Comparison of ENCODE assay signal across 1 cellular context in genomic region chr14:50311974-50312733, GRCh38.
TF ChIP-seq lines count a peak whose summit lies in the region.

Gene DMAC2L, plus strand, starts transcription at chr14:50312324. Its CDS starts 9,164 bp downstream, at chr14:50321488.
Gene L2HGDH, minus strand, starts transcription at chr14:50312229. Its CDS starts 79 bp downstream, at chr14:50312150.

TF ChIP-seq in HepG2, 621 proteins besides CTCF, POLR2A, EP300 and RAD21 (continued from another document and continues in another):
- TF ChIP-seq NFAT5 (CRISPR knock-in tag; IDR thresholded peaks at IDR 0.05) (peak; percentile 36; the same call in 1 of the 2 replicates), FOSL2 (CRISPR knock-in tag; IDR thresholded peaks at IDR 0.05) (peak; percentile 18; the same call in 1 of the 2 replicates), RBM39 (IDR thresholded peaks at IDR 0.05; ENCODE audit: low read depth, low read length, poor library complexity, severe bottlenecking) (peak; percentile 83), ZNF816 (CRISPR knock-in tag; IDR thresholded peaks at IDR 0.05; ENCODE audit: borderline replicate concordance) (peak; percentile 83; the same call in 1 of the 2 replicates), ZMAT5 (CRISPR knock-in tag; IDR thresholded peaks at IDR 0.05; ENCODE audit: borderline replicate concordance, low read depth) (no peak), SRF (IDR thresholded peaks at IDR 0.05; ENCODE audit: low read depth, low read length) (no peak), ZC3H13 (CRISPR knock-in tag; IDR thresholded peaks at IDR 0.05) (no peak), CHD2 (IDR thresholded peaks at IDR 0.05; ENCODE audit: low read depth, low read length) (no peak), ZNF687 (CRISPR knock-in tag; IDR thresholded peaks at IDR 0.05) (peak; percentile 98), NFRKB (IDR thresholded peaks at IDR 0.05) (no peak), PRPF4 (IDR thresholded peaks at IDR 0.05; ENCODE audit: low read depth, low read length, poor library complexity, severe bottlenecking) (no peak), SMYD3 (CRISPR knock-in tag; IDR thresholded peaks at IDR 0.05) (peak; percentile 59; the same call in 1 of the 2 replicates), CBX1 (IDR thresholded peaks at IDR 0.05; ENCODE audit: low read depth) (peak; percentile 41), ZC3H4 (CRISPR knock-in tag; IDR thresholded peaks at IDR 0.05; ENCODE audit: borderline replicate concordance) (no peak), KDM1A (CRISPR knock-in tag; IDR thresholded peaks at IDR 0.05) (no peak), NONO (IDR thresholded peaks at IDR 0.05) (no peak), NONO (CRISPR knock-in tag; conservative IDR thresholded peaks at IDR 0.05) (peak; percentile 89), ELF3 (CRISPR knock-in tag; IDR thresholded peaks at IDR 0.05) (peak; percentile 44), NFIC (IDR thresholded peaks at IDR 0.05; ENCODE audit: low read length) (no peak), JUN (CRISPR knock-in tag; IDR thresholded peaks at IDR 0.05) (no peak), ATF5 (CRISPR knock-in tag; IDR thresholded peaks at IDR 0.05; ENCODE audit: low read depth) (no peak), ZEB1 (IDR thresholded peaks at IDR 0.05; ENCODE audit: insufficient replicate concordance, low read depth) (no peak), ZNF772 (CRISPR knock-in tag; IDR thresholded peaks at IDR 0.05) (peak; percentile 84; the same call in 1 of the 2 replicates), ETS1 (CRISPR knock-in tag; IDR thresholded peaks at IDR 0.05) (no peak), ZNF333 (CRISPR knock-in tag; IDR thresholded peaks at IDR 0.05; ENCODE audit: borderline replicate concordance) (no peak; the same call in 1 of the 2 replicates), NRL (CRISPR knock-in tag; IDR thresholded peaks at IDR 0.05; ENCODE audit: borderline replicate concordance) (peak; percentile 99), PAF1 (CRISPR knock-in tag; IDR thresholded peaks at IDR 0.05) (no peak), ZFP91 (CRISPR knock-in tag; IDR thresholded peaks at IDR 0.05; ENCODE audit: borderline replicate concordance) (peak; percentile 91), ZMYM3 (CRISPR knock-in tag; IDR thresholded peaks at IDR 0.05) (peak; percentile 55), ARID2 (CRISPR knock-in tag; IDR thresholded peaks at IDR 0.05; ENCODE audit: borderline replicate concordance) (0 out of 2 replicates have a peak, but pooled peaks have one; percentile 51), IKZF1 (IDR thresholded peaks at IDR 0.05) (no peak), ZNF740 (CRISPR knock-in tag; IDR thresholded peaks at IDR 0.05) (no peak; the same call in 1 of the 2 replicates), IRF2 (CRISPR knock-in tag; IDR thresholded peaks at IDR 0.05) (peak; percentile 65; the same call in 1 of the 2 replicates), MXI1 (IDR thresholded peaks at IDR 0.05; ENCODE audit: borderline replicate concordance, low read depth, low read length) (peak; percentile 59; the same call in 1 of the 3 replicates), ZZZ3 (CRISPR knock-in tag; IDR thresholded peaks at IDR 0.05; ENCODE audit: borderline replicate concordance) (peak; percentile 61; the same call in 1 of the 2 replicates), E2F1 (CRISPR knock-in tag; IDR thresholded peaks at IDR 0.05) (peak; percentile 60), ZKSCAN8 (CRISPR knock-in tag; IDR thresholded peaks at IDR 0.05; ENCODE audit: borderline replicate concordance) (no peak), RXRA (CRISPR knock-in tag; IDR thresholded peaks at IDR 0.05) (peak; percentile 82; the same call in 1 of the 2 replicates), GABPB1 (CRISPR knock-in tag; IDR thresholded peaks at IDR 0.05) (peak; percentile 87), DMTF1 (CRISPR knock-in tag; IDR thresholded peaks at IDR 0.05) (no peak), HOXA9 (CRISPR knock-in tag; IDR thresholded peaks at IDR 0.05; ENCODE audit: borderline replicate concordance) (no peak; the same call in 1 of the 2 replicates), SRSF9 (IDR thresholded peaks at IDR 0.05; ENCODE audit: borderline replicate concordance, insufficient read depth, low read depth, low read length, poor library complexity, severe bottlenecking) (no peak), RORA (CRISPR knock-in tag; IDR thresholded peaks at IDR 0.05) (no peak), ZNF546 (CRISPR knock-in tag; conservative IDR thresholded peaks at IDR 0.05) (peak; percentile 86), ZNF251 (CRISPR knock-in tag; IDR thresholded peaks at IDR 0.05) (no peak), RCOR2 (CRISPR knock-in tag; IDR thresholded peaks at IDR 0.05) (no peak), POGK (CRISPR knock-in tag; conservative IDR thresholded peaks at IDR 0.05) (peak; percentile 91)
